ENCODE assay signal across 14 cellular contexts in the genomic region with DNA sequence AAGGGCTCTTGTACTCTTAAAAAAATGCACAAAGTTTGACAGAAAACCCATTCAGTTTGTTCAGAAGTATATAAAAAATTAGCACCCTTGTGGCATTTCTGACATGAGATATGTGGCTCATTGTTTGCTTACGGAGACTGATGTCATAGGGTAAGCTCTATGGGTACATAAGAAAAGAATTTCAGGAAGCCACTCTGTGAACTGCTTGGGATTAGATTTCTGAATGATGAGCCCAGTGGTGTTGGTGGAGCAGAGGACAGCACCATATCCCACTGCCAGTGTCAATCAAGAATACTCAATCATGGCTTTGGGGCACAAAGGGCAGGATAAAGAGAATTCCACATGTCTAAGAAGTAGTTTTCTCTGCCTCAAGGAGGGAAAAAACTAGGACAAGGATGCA.
DNase-seq lines count a peak whose midpoint lies in the region; ATAC-seq, FAIRE-seq and TF ChIP-seq lines count a peak whose summit lies in the region.
"Had no signal": no experiment of that assay in that cellular context is flagged by ENCODE, and none has a peak within 500 bp of the region (broad histone marks: within the 10 kb centered on the region; RNA-seq: fewer than 3 reads in every experiment).

No MANE protein-coding gene starts in this region.

- H3K9me3 Mint-ChIP-seq in Caco-2 (ENCODE audit: unreplicated experiment) (peaks cover 47% of the 10 kb centered on the region), nephron (peaks cover 3% of the 10 kb centered on the region)

- POLR2A ChIA-PET in Caco-2 (lab: Charles Lee) = no interaction called here

- CTCF ChIA-PET in Caco-2 (lab: Charles Lee) = no interaction called here

- H3K9me3 ChIP-seq in Caco-2 (no peaks in the 10 kb centered on the region), ovary (no peaks in the 10 kb centered on the region)

- TF ChIP-seq POLR2A in ovary (IDR thresholded peaks at IDR 0.05) = no peak

- peaks cover 38% of the 10 kb centered on the region for H3K4me1 Mint-ChIP-seq in Caco-2 (ENCODE audit: low read depth, unreplicated experiment)
- H3K4me1 Mint-ChIP-seq in nephron = peaks cover 6% of the 10 kb centered on the region

- WGBS in ovary, 3 donors = 88 to 94% (median 91%) methylated on average over 1 of the region's 1 CpG

- H3K27me3 Mint-ChIP-seq in Caco-2 (ENCODE audit: insufficient read depth, unreplicated experiment) = no peaks in the 10 kb centered on the region
- H3K27me3 Mint-ChIP-seq in nephron (ENCODE audit: low read depth) = no peaks in the 10 kb centered on the region

- intact Hi-C loops in Caco-2 (cut with micrococcal nuclease; ENCODE audit: unreplicated experiment) = no loop called here
- intact Hi-C loops in ovary (cut with DNase I) = no loop called here

- TF ChIP-seq EP300 in ovary (IDR thresholded peaks at IDR 0.05) = no peak

- no peaks in the 10 kb centered on the region for H3K36me3 ChIP-seq in Caco-2 (ENCODE audit: control insufficient read depth, insufficient read depth, low read length)
- no peaks in the 10 kb centered on the region for H3K36me3 ChIP-seq in ovary

- H3K27ac Mint-ChIP-seq in Caco-2 (ENCODE audit: unreplicated experiment) (peak overlapping the region; percentile 81), nephron (peak overlapping the region in 2 of 3 experiments; percentile 75 to 79)

- peak; percentile 53 to 56 for DNase-seq in Caco-2
- peak; percentile 74 for DNase-seq in RCC 7860 (ENCODE audit: low spot score)
- DNase-seq in epidermal melanocyte (ENCODE audit: insufficient read length, low spot score) = peak; percentile 22
- no peak for DNase-seq in ovary
- DNase-seq in GM13976 (ENCODE audit: low spot score) = no peak
- DNase-seq in activated T-cell treated with anti-CD3 and anti-CD28 coated beads for 4 hours = no peak
- DNase-seq: activated effector memory CD4-positive, alpha-beta T cell treated with anti-CD3 and anti-CD28 coated beads, Interleukin-2, amount 50 U/mL, for 16 hours; cerebellar nuclear complex; NCI-H2171 treated with DMSO at 0.1 percent for 48 hours; nucleus accumbens had no signal

- no TSS peak for BruUV-seq in Caco-2 (replicated peaks; lab: Mats Ljungman, UMichigan)

- H3K27me3 ChIP-seq in Caco-2 (replicated peaks; ENCODE audit: control insufficient read depth, insufficient read depth, low read length) = no peaks in the 10 kb centered on the region
- H3K27me3 ChIP-seq in ovary = no peaks in the 10 kb centered on the region

- in situ Hi-C loops in GM13976 (cut with MboI; ENCODE audit: low sequenced_read_pairs, unreplicated experiment) = no loop called here

- H3K4me3 ChIP-seq in Caco-2 (ENCODE audit: low read depth, low read length) = no peak overlapping the region
- H3K4me3 ChIP-seq in ovary = no peak overlapping the region

- H3K4me3 Mint-ChIP-seq in Caco-2 (ENCODE audit: unreplicated experiment) (no peak overlapping the region), nephron (no peak overlapping the region)

- H3K27ac ChIP-seq in ovary = no peak overlapping the region

- TF ChIP-seq CTCF in Caco-2 (IDR thresholded peaks at IDR 0.05; ENCODE audit: insufficient read depth in 1 of 2, low read depth in 1 of 2, low read length in 1 of 2, severe bottlenecking in 1 of 2, unreplicated experiment in 1 of 2) (no peak), nephron (IDR thresholded peaks at IDR 0.05; ENCODE audit: unreplicated experiment in 3 of 3) (no peak), ovary (IDR thresholded peaks at IDR 0.05) (no peak), GM13976 (IDR thresholded peaks at IDR 0.05; ENCODE audit: borderline replicate concordance, control extremely low read depth, extremely low read depth, insufficient read depth, missing control alignments) (no peak)

- FAIRE-seq in RCC 7860 (lab: Jason Lieb, UNC) = no peak
- FAIRE-seq: frontal cortex, G401.6 had no signal

- H3K4me1 ChIP-seq in Caco-2 (peaks cover 28% of the 10 kb centered on the region), ovary (ENCODE audit: insufficient read depth) (no peaks in the 10 kb centered on the region)

- no peaks in the 10 kb centered on the region for H3K36me3 Mint-ChIP-seq in Caco-2 (ENCODE audit: insufficient read depth, unreplicated experiment)
- H3K36me3 Mint-ChIP-seq in nephron (ENCODE audit: low read depth) = no peaks in the 10 kb centered on the region

- ATAC-seq in GM18909 (IDR thresholded peaks at IDR 0.05; ENCODE audit: poor library complexity, unreplicated experiment) = no peak

Comparison
In these comparisons a context has a peak if more than half of its experiments do, and no peak if none do; other contexts are left out.
1. DNase-seq: peak in Caco-2 (2 of 2), RCC 7860 (single experiment) and epidermal melanocyte (single experiment); none in ovary (0 of 5), GM13976 (single experiment) and activated T-cell treated with anti-CD3 and anti-CD28 coated beads for 4 hours (single experiment).